In genomic region chr22:40426671-40427070, GRCh38 we compare ENCODE assay signal across 9 cellular contexts. TPM values are rescaled to one million over a fixed set of nuclear protein-coding genes. Genes with fewer than 3 reads are reported as not detected.
DNase-seq lines count a peak whose midpoint lies in the region; ATAC-seq and TF ChIP-seq lines count a peak whose summit lies in the region.
"Had no signal": no experiment of that assay in that cellular context is flagged by ENCODE, and none has a peak within 500 bp of the region (broad histone marks: within the 10 kb centered on the region; RNA-seq: fewer than 3 reads in every experiment).

No MANE protein-coding gene starts in this region.

- H3K27me3 ChIP-seq in sigmoid colon, result no peaks in the 10 kb centered on the region

- no peaks in the 10 kb centered on the region for H3K9me3 Mint-ChIP-seq in activated CD4-positive, alpha-beta T cell treated with anti-CD3 and anti-CD28 coated beads, Interleukin-2, amount 10 ng/mL, durations not matched to agents 24 days and 14 days

- TF ChIP-seq POLR2A in sigmoid colon (IDR thresholded peaks at IDR 0.05), result no peak

- in situ Hi-C loops in KBM-7 (cut with MboI; ENCODE audit: low pct_unique_long_range_greater_than_20kb, low sequenced_read_pairs), result no loop called here

- H3K4me3 Mint-ChIP-seq in activated CD4-positive, alpha-beta T cell treated with anti-CD3 and anti-CD28 coated beads, Interleukin-2, amount 10 ng/mL, durations not matched to agents 24 days and 14 days, result no peak overlapping the region

- no peak overlapping the region for H3K4me3 ChIP-seq in fibroblast of mammary gland (ENCODE audit: control insufficient read depth, low read depth, low read length)
- H3K4me3 ChIP-seq in sigmoid colon, result no peak overlapping the region

- H3K4me1 Mint-ChIP-seq in activated CD4-positive, alpha-beta T cell treated with anti-CD3 and anti-CD28 coated beads, Interleukin-2, amount 10 ng/mL, durations not matched to agents 24 days and 14 days, result peaks cover 11% of the 10 kb centered on the region

- H3K27ac Mint-ChIP-seq in activated CD4-positive, alpha-beta T cell treated with anti-CD3 and anti-CD28 coated beads, Interleukin-2, amount 10 ng/mL, durations not matched to agents 24 days and 14 days, result peak overlapping the region; percentile 81

- DNase-seq in activated CD4-positive, alpha-beta T cell treated with anti-CD3 and anti-CD28 coated beads, Interleukin-2, amount 10 ng/mL, durations not matched to agents 24 days and 14 days, result no peak
- DNase-seq in activated CD4-positive, alpha-beta T cell treated with anti-CD3 and anti-CD28 coated beads for 1 hour, result no peak
- DNase-seq in RKO (ENCODE audit: low spot score) (peak; percentile 35), fibroblast of mammary gland (ENCODE audit: low read depth) (peak; percentile 63), sigmoid colon (peak; percentile 64), left cardiac atrium (no peak), KBM-7 (no peak)
- DNase-seq in activated CD8-positive, alpha-beta memory T cell treated with anti-CD3 and anti-CD28 coated beads for 24 hours, result no peak
- DNase-seq: amniotic stem cell had no signal

- H3K36me3 Mint-ChIP-seq in activated CD4-positive, alpha-beta T cell treated with anti-CD3 and anti-CD28 coated beads, Interleukin-2, amount 10 ng/mL, durations not matched to agents 24 days and 14 days (ENCODE audit: low read depth), result peaks cover 58% of the 10 kb centered on the region

- no peaks in the 10 kb centered on the region for H3K9me3 ChIP-seq in sigmoid colon

- intact Hi-C loops in activated CD4-positive, alpha-beta T cell treated with anti-CD3 and anti-CD28 coated beads, Interleukin-2, amount 10 ng/mL, durations not matched to agents 24 days and 14 days (cut with micrococcal nuclease), result no loop called here
- intact Hi-C loops in sigmoid colon (cut with DNase I), result no loop called here
- intact Hi-C loops in left cardiac atrium (cut with DNase I), result no loop called here

- H3K27me3 Mint-ChIP-seq in activated CD4-positive, alpha-beta T cell treated with anti-CD3 and anti-CD28 coated beads, Interleukin-2, amount 10 ng/mL, durations not matched to agents 24 days and 14 days, result no peaks in the 10 kb centered on the region

- no peak for TF ChIP-seq CTCF in fibroblast of mammary gland (conservative IDR thresholded peaks at IDR 0.05; ENCODE audit: control insufficient read depth, insufficient read depth, low read depth, low read length)
- TF ChIP-seq CTCF in sigmoid colon (IDR thresholded peaks at IDR 0.05), result no peak

- 89 to 91% methylated on average over 6 of the region's 6 CpGs for WGBS in sigmoid colon, 2 donors

- peaks cover 22 to 91% (median 42%) of the 10 kb centered on the region in 4 donors for H3K36me3 ChIP-seq in sigmoid colon

- H3K4me1 ChIP-seq in sigmoid colon, result peaks cover 0 to 6% (median 0%) of the 10 kb centered on the region in 4 donors

- ATAC-seq in left cardiac atrium, result no peak

- no peak for TF ChIP-seq EP300 in sigmoid colon (IDR thresholded peaks at IDR 0.05)

- H3K27ac ChIP-seq in sigmoid colon, result no peak overlapping the region

RNA-seq across cellular contexts. Expression of gene SGSM3, which starts 56.3 kb away (rescaled TPM):
- total RNA-seq in activated CD4-positive, alpha-beta T cell treated with anti-CD3 and anti-CD28 coated beads, Interleukin-2, amount 10 ng/mL, durations not matched to agents 24 days and 14 days, result 38.0 and 45.5 TPM in 2 replicates
- 10 to 100 TPM; 27.0 to 51.2 (median 32.9) TPM for total RNA-seq in sigmoid colon
- 100 to 1,000 TPM; 102 to 119 (median 113) TPM for polyA plus RNA-seq in sigmoid colon
- 10 to 100 TPM; 39.1 to 45.3 TPM for total RNA-seq in left cardiac atrium

Comparison
In these comparisons a context has a peak if more than half of its experiments do, and no peak if none do; other contexts are left out.
1. DNase-seq: peak in RKO (single experiment), fibroblast of mammary gland (single experiment) and sigmoid colon (single experiment); none in activated CD4-positive, alpha-beta T cell treated with anti-CD3 and anti-CD28 coated beads, Interleukin-2, amount 10 ng/mL, durations not matched to agents 24 days and 14 days (single experiment), activated CD4-positive, alpha-beta T cell treated with anti-CD3 and anti-CD28 coated beads for 1 hour (single experiment), activated CD8-positive, alpha-beta memory T cell treated with anti-CD3 and anti-CD28 coated beads for 24 hours (single experiment), left cardiac atrium (single experiment) and KBM-7 (single experiment).